In genomic region chr9:114397219-114397847, GRCh38 we compare ENCODE assay signal across 1 cellular context.
TF ChIP-seq lines count a peak whose summit lies in the region.

No MANE protein-coding gene starts in this region.

TF ChIP-seq in HepG2, 621 proteins besides CTCF, POLR2A, EP300 and RAD21 (continued from another document):
- TF ChIP-seq KLF12 (CRISPR knock-in tag; IDR thresholded peaks at IDR 0.05; ENCODE audit: borderline replicate concordance), result 0 out of 2 replicates have a peak, but pooled peaks have one; percentile 18
- TF ChIP-seq REPIN1 (CRISPR knock-in tag; IDR thresholded peaks at IDR 0.05; ENCODE audit: borderline replicate concordance, low read depth), result 0 out of 2 replicates have a peak, but pooled peaks have one; percentile 9
- TF ChIP-seq ZNF607 (CRISPR knock-in tag; IDR thresholded peaks at IDR 0.05; ENCODE audit: borderline replicate concordance), result no peak
- no peak for TF ChIP-seq ATM (IDR thresholded peaks at IDR 0.05; ENCODE audit: borderline replicate concordance)
- TF ChIP-seq ZNF224 (CRISPR knock-in tag; IDR thresholded peaks at IDR 0.05), result 0 out of 2 replicates have a peak, but pooled peaks have one; percentile 42
- no peak for TF ChIP-seq RBAK (CRISPR knock-in tag; IDR thresholded peaks at IDR 0.05)
- TF ChIP-seq ZNF629 (CRISPR knock-in tag; conservative IDR thresholded peaks at IDR 0.05), result 0 out of 2 replicates have a peak, but pooled peaks have one; percentile 47
- peak; percentile 36; the same call in 1 of the 2 replicates for TF ChIP-seq ZC3H4 (CRISPR knock-in tag; IDR thresholded peaks at IDR 0.05; ENCODE audit: borderline replicate concordance)
- no peak for TF ChIP-seq REL (CRISPR knock-in tag; conservative IDR thresholded peaks at IDR 0.05)
- TF ChIP-seq ZFP41 (CRISPR knock-in tag; IDR thresholded peaks at IDR 0.05; ENCODE audit: borderline replicate concordance), result 0 out of 2 replicates have a peak, but pooled peaks have one; percentile 3
- peak; percentile 52; the same call in 1 of the 2 replicates for TF ChIP-seq SSRP1 (CRISPR knock-in tag; IDR thresholded peaks at IDR 0.05)
- TF ChIP-seq ZNF75D (CRISPR knock-in tag; IDR thresholded peaks at IDR 0.05; ENCODE audit: borderline replicate concordance), result no peak
- TF ChIP-seq KDM1A (CRISPR knock-in tag; IDR thresholded peaks at IDR 0.05), result peak; percentile 48
- 0 out of 2 replicates have a peak, but pooled peaks have one; percentile 56 for TF ChIP-seq RCOR2 (CRISPR knock-in tag; IDR thresholded peaks at IDR 0.05)
- no peak for TF ChIP-seq ZNF318 (CRISPR knock-in tag; IDR thresholded peaks at IDR 0.05)
- TF ChIP-seq ELF3 (CRISPR knock-in tag; IDR thresholded peaks at IDR 0.05), result 0 out of 2 replicates have a peak, but pooled peaks have one; percentile 13
- peak; percentile 99 for TF ChIP-seq ZNF768 (CRISPR knock-in tag; IDR thresholded peaks at IDR 0.05)
- peak; percentile 98 for TF ChIP-seq CHD4 (IDR thresholded peaks at IDR 0.05; ENCODE audit: borderline replicate concordance, low read length)
- TF ChIP-seq ZNF18 (CRISPR knock-in tag; IDR thresholded peaks at IDR 0.05; ENCODE audit: insufficient replicate concordance), result peak; percentile 33
- 0 out of 2 replicates have a peak, but pooled peaks have one; percentile 50 for TF ChIP-seq ADNP (CRISPR knock-in tag; IDR thresholded peaks at IDR 0.05)
- no peak for TF ChIP-seq CHCHD3 (CRISPR knock-in tag; IDR thresholded peaks at IDR 0.05)
- TF ChIP-seq KLF6 (CRISPR knock-in tag; IDR thresholded peaks at IDR 0.05), result no peak
- 0 out of 4 replicates have a peak, but pooled peaks of 1 of the 2 experiments have one; percentile 16 for TF ChIP-seq KLF16 (CRISPR knock-in tag; IDR thresholded peaks at IDR 0.05)
